In genomic region chr2:60840880-60841279, GRCh38 we compare ENCODE assay signal across 1 cellular context.
TF ChIP-seq lines count a peak whose summit lies in the region.

No MANE protein-coding gene starts in this region.

TF ChIP-seq in WTC11, 78 proteins besides CTCF, POLR2A, EP300 and RAD21 (continued from another document):
- TF ChIP-seq ZNF425 (CRISPR knock-in tag; conservative IDR thresholded peaks at IDR 0.05) (no peak), HMGA2 (CRISPR knock-in tag; IDR thresholded peaks at IDR 0.05) (no peak), GTF2I (CRISPR knock-in tag; conservative IDR thresholded peaks at IDR 0.05) (no peak), ESRRA (CRISPR knock-in tag; IDR thresholded peaks at IDR 0.05; ENCODE audit: borderline replicate concordance) (no peak), ERG (CRISPR knock-in tag; IDR thresholded peaks at IDR 0.05) (no peak), ZNF512 (CRISPR knock-in tag; IDR thresholded peaks at IDR 0.05; ENCODE audit: borderline replicate concordance) (no peak), PREB (CRISPR knock-in tag; IDR thresholded peaks at IDR 0.05; ENCODE audit: borderline replicate concordance) (no peak), NR2C2 (CRISPR knock-in tag; IDR thresholded peaks at IDR 0.05) (no peak), GRHL2 (CRISPR knock-in tag; IDR thresholded peaks at IDR 0.05; ENCODE audit: insufficient replicate concordance, severe bottlenecking) (no peak)
